In the genomic region with DNA sequence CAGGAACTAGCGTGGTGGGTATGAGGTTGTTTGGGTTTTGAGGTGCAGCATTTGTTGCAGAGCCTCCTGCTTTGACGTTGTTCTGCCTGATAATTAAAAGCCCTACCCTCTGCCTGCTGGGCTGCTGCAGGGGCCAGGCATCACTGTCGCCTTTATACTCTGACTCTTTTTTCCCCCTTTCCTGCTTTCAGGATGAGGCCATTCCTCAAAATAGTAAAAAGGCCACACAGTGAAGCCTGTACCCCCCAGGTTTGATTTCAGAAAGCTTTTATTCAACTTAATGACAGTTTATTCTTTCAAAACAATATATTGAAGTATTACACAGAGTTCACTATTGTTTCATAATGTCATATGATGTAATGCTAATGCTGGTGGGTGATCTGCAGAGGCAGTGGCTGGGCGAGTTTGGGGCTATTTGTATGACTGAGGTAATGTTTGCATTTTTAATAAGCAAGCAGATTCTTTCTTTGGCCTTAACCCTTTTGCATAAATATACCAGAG, we compare ENCODE assay signal across 1 cellular context.
TF ChIP-seq lines count a peak whose summit lies in the region.

No MANE protein-coding gene starts in this region.

TF ChIP-seq in HepG2, 621 proteins besides CTCF, POLR2A, EP300 and RAD21:
- TF ChIP-seq ZNF337 (CRISPR knock-in tag; IDR thresholded peaks at IDR 0.05; ENCODE audit: borderline replicate concordance, low read depth), result no peak
- no peak for TF ChIP-seq USF2 (IDR thresholded peaks at IDR 0.05; ENCODE audit: low read depth, low read length)
- TF ChIP-seq USF2 (CRISPR knock-in tag; IDR thresholded peaks at IDR 0.05; ENCODE audit: borderline replicate concordance), result no peak
- TF ChIP-seq TRIM24 (CRISPR knock-in tag; IDR thresholded peaks at IDR 0.05), result no peak
- no peak for TF ChIP-seq ZNF850 (CRISPR knock-in tag; conservative IDR thresholded peaks at IDR 0.05)
- no peak for TF ChIP-seq POLR2G (IDR thresholded peaks at IDR 0.05; ENCODE audit: low read depth, low read length)
- no peak for TF ChIP-seq PRDM15 (CRISPR knock-in tag; IDR thresholded peaks at IDR 0.05)
- no peak for TF ChIP-seq EED (CRISPR knock-in tag; IDR thresholded peaks at IDR 0.05)
- no peak for TF ChIP-seq ZNF335 (CRISPR knock-in tag; IDR thresholded peaks at IDR 0.05)
- TF ChIP-seq, protein P1, sequence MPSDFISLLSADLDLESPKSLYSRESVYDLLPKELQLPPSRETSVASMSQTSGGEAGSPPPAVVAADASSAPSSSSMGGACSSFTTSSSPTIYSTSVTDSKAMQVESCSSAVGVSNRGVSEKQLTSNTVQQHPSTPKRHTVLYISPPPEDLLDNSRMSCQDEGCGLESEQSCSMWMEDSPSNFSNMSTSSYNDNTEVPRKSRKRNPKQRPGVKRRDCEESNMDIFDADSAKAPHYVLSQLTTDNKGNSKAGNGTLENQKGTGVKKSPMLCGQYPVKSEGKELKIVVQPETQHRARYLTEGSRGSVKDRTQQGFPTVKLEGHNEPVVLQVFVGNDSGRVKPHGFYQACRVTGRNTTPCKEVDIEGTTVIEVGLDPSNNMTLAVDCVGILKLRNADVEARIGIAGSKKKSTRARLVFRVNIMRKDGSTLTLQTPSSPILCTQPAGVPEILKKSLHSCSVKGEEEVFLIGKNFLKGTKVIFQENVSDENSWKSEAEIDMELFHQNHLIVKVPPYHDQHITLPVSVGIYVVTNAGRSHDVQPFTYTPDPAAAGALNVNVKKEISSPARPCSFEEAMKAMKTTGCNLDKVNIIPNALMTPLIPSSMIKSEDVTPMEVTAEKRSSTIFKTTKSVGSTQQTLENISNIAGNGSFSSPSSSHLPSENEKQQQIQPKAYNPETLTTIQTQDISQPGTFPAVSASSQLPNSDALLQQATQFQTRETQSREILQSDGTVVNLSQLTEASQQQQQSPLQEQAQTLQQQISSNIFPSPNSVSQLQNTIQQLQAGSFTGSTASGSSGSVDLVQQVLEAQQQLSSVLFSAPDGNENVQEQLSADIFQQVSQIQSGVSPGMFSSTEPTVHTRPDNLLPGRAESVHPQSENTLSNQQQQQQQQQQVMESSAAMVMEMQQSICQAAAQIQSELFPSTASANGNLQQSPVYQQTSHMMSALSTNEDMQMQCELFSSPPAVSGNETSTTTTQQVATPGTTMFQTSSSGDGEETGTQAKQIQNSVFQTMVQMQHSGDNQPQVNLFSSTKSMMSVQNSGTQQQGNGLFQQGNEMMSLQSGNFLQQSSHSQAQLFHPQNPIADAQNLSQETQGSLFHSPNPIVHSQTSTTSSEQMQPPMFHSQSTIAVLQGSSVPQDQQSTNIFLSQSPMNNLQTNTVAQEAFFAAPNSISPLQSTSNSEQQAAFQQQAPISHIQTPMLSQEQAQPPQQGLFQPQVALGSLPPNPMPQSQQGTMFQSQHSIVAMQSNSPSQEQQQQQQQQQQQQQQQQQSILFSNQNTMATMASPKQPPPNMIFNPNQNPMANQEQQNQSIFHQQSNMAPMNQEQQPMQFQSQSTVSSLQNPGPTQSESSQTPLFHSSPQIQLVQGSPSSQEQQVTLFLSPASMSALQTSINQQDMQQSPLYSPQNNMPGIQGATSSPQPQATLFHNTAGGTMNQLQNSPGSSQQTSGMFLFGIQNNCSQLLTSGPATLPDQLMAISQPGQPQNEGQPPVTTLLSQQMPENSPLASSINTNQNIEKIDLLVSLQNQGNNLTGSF (CRISPR knock-in tag; IDR thresholded peaks at IDR 0.05), result no peak
- no peak for TF ChIP-seq HOXA7 (CRISPR knock-in tag; IDR thresholded peaks at IDR 0.05)
- TF ChIP-seq NFE2L2 (IDR thresholded peaks at IDR 0.05; ENCODE audit: low read length), result no peak
- no peak for TF ChIP-seq KLF11 (CRISPR knock-in tag; IDR thresholded peaks at IDR 0.05)
- TF ChIP-seq HCFC1 (IDR thresholded peaks at IDR 0.05; ENCODE audit: low read depth, low read length), result no peak
- TF ChIP-seq CCAR2 (optimal IDR thresholded peaks at IDR 0.05; ENCODE audit: low read depth, low read length), result no peak
- no peak for TF ChIP-seq TOE1 (CRISPR knock-in tag; IDR thresholded peaks at IDR 0.05)
- TF ChIP-seq, protein P2, sequence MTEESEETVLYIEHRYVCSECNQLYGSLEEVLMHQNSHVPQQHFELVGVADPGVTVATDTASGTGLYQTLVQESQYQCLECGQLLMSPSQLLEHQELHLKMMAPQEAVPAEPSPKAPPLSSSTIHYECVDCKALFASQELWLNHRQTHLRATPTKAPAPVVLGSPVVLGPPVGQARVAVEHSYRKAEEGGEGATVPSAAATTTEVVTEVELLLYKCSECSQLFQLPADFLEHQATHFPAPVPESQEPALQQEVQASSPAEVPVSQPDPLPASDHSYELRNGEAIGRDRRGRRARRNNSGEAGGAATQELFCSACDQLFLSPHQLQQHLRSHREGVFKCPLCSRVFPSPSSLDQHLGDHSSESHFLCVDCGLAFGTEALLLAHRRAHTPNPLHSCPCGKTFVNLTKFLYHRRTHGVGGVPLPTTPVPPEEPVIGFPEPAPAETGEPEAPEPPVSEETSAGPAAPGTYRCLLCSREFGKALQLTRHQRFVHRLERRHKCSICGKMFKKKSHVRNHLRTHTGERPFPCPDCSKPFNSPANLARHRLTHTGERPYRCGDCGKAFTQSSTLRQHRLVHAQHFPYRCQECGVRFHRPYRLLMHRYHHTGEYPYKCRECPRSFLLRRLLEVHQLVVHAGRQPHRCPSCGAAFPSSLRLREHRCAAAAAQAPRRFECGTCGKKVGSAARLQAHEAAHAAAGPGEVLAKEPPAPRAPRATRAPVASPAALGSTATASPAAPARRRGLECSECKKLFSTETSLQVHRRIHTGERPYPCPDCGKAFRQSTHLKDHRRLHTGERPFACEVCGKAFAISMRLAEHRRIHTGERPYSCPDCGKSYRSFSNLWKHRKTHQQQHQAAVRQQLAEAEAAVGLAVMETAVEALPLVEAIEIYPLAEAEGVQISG (CRISPR knock-in tag; IDR thresholded peaks at IDR 0.05), result no peak
- TF ChIP-seq ZNF282 (IDR thresholded peaks at IDR 0.05; ENCODE audit: partially characterized antibody), result no peak
- TF ChIP-seq, protein P3, sequence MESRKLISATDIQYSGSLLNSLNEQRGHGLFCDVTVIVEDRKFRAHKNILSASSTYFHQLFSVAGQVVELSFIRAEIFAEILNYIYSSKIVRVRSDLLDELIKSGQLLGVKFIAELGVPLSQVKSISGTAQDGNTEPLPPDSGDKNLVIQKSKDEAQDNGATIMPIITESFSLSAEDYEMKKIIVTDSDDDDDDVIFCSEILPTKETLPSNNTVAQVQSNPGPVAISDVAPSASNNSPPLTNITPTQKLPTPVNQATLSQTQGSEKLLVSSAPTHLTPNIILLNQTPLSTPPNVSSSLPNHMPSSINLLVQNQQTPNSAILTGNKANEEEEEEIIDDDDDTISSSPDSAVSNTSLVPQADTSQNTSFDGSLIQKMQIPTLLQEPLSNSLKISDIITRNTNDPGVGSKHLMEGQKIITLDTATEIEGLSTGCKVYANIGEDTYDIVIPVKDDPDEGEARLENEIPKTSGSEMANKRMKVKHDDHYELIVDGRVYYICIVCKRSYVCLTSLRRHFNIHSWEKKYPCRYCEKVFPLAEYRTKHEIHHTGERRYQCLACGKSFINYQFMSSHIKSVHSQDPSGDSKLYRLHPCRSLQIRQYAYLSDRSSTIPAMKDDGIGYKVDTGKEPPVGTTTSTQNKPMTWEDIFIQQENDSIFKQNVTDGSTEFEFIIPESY (CRISPR knock-in tag; IDR thresholded peaks at IDR 0.05), result no peak
- TF ChIP-seq KLF15 (CRISPR knock-in tag; IDR thresholded peaks at IDR 0.05; ENCODE audit: borderline replicate concordance), result no peak
